8 cellular contexts compared by ENCODE assay signal in the genomic region with DNA sequence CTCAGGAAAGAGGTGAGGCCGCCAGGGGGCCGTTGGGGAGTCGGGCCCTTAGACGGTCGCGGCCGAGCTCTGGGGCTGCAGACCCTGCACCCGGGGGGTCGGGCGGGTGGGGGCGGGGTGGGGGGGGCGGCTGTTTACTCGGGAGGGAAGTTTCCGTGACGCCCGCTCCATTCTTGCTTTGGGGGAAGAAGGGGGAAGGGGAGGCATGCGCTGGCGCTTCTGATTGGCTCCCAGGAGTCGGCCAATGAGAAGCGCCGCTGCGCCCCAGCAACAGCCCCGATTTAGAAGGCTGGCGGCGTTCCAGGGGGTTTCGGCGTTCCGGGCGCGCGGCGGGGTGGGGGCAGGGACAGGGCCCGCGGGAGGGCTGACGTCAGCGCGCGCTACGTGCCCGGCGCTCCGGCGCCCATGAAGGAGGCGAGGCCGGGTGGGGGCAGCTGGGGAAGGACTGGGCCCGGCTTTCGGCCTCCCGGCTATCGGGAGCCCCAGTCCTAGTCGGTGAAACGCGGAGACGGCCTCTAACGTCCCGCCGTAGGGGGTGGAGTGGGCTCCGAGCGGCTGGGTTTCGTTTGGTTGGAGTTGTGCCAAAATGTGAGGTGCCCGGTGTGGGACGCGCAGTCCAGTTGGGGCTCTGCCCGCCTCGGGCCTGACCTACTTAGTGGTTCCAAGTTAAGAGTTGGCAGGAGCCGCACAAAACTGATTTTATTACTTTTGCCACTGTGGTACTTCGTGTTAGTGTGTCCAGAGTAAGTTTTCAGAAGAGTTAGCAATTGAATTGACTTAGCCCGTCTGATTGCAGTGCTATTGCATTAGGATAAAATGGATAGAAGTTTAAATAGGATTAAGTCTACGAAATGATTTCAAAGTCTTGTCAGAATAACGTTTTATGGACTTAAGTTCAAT. TPM values are rescaled to one million over a fixed set of nuclear protein-coding genes. Genes with fewer than 3 reads are reported as not detected.
DNase-seq lines count a peak whose midpoint lies in the region; ATAC-seq and TF ChIP-seq lines count a peak whose summit lies in the region.

No MANE protein-coding gene starts in this region.

- peaks cover 50% of the 10 kb centered on the region for H4K20me1 ChIP-seq in SK-N-SH (ENCODE audit: insufficient read depth)

- WGBS in SK-N-SH (ENCODE audit: low lambda C conversion rate), result under 1% methylated on average over 52 of the region's 69 CpGs
- WGBS in thymus, result under 1% methylated on average over 69 of the region's 69 CpGs

- H3K4me1 ChIP-seq in SK-N-SH (ENCODE audit: control insufficient read depth in 1 of 2, insufficient read depth in 2 of 2, low read depth in 1 of 2, low read length in 1 of 2) (peaks cover 4 to 18% of the 10 kb centered on the region in 2 experiments; a peak in 2 of 4 replicates), thymus (ENCODE audit: control insufficient read depth, insufficient read depth, low read length) (peaks cover 12% of the 10 kb centered on the region)

- TF ChIP-seq EP300 in SK-N-SH (IDR thresholded peaks at IDR 0.05; ENCODE audit: borderline replicate concordance in 1 of 2, low read depth in 1 of 2, low read length in 1 of 2), result peak; percentile 89 to 95

- peaks cover 15% of the 10 kb centered on the region for H3F3A ChIP-seq in SK-N-SH (replicated peaks; ENCODE audit: insufficient read depth)

- peak overlapping the region; percentile 87 for H3K4me2 ChIP-seq in SK-N-SH

- peak overlapping the region; percentile 95 for H3K27ac Mint-ChIP-seq in activated naive CD8-positive, alpha-beta T cell
- H3K27ac Mint-ChIP-seq in glutamatergic neuron (ENCODE audit: unreplicated experiment), result peak overlapping the region; percentile 71
- peak overlapping the region; percentile 91 for H3K27ac Mint-ChIP-seq in osteocyte (ENCODE audit: unreplicated experiment)

- H3K4me1 Mint-ChIP-seq in activated naive CD8-positive, alpha-beta T cell (ENCODE audit: low read depth), result peaks cover 47% of the 10 kb centered on the region
- H3K4me1 Mint-ChIP-seq in glutamatergic neuron (ENCODE audit: low read depth, unreplicated experiment) (peaks cover 11% of the 10 kb centered on the region), osteocyte (ENCODE audit: unreplicated experiment) (peaks cover 42% of the 10 kb centered on the region)

- H3K36me3 ChIP-seq in SK-N-SH (replicated peaks in 1 of 2; ENCODE audit: control insufficient read depth in 1 of 2, insufficient read depth in 2 of 2, low read length in 1 of 2) (peaks cover 22 to 35% of the 10 kb centered on the region in 2 experiments), thymus (ENCODE audit: control insufficient read depth, insufficient read depth) (peaks cover 22% of the 10 kb centered on the region)

- H3K9me3 ChIP-seq in SK-N-SH, result no peaks in the 10 kb centered on the region
- no peaks in the 10 kb centered on the region for H3K9me3 ChIP-seq in thymus (ENCODE audit: control insufficient read depth)

- H2AFZ ChIP-seq in SK-N-SH (ENCODE audit: low read depth), result no peak overlapping the region

- H3K4me3 ChIP-seq in GM08714 (ENCODE audit: low read length), result peak overlapping the region; percentile 91
- H3K4me3 ChIP-seq in SK-N-SH (ENCODE audit: low read depth in 2 of 2, low read length in 1 of 2), result peak overlapping the region; percentile 93 to 95
- peak overlapping the region; percentile 100 for H3K4me3 ChIP-seq in thymus (ENCODE audit: low read length)

- peak; percentile 53 for ATAC-seq in HG02571 (IDR thresholded peaks at IDR 0.05; ENCODE audit: unreplicated experiment)

- peak; percentile 12; the same call in 1 of the 2 replicates for TF ChIP-seq RAD21 in SK-N-SH (IDR thresholded peaks at IDR 0.05; ENCODE audit: low read length)

- H3K4me3 Mint-ChIP-seq in activated naive CD8-positive, alpha-beta T cell, result peak overlapping the region; percentile 97
- peak overlapping the region; percentile 97 for H3K4me3 Mint-ChIP-seq in glutamatergic neuron (ENCODE audit: unreplicated experiment)
- peak overlapping the region; percentile 91 for H3K4me3 Mint-ChIP-seq in osteocyte (ENCODE audit: unreplicated experiment)

- peaks cover 50% of the 10 kb centered on the region for H3K79me2 ChIP-seq in SK-N-SH (ENCODE audit: insufficient read depth)

- H3K9me3 Mint-ChIP-seq in activated naive CD8-positive, alpha-beta T cell (ENCODE audit: low read depth), result no peaks in the 10 kb centered on the region
- peaks cover 11% of the 10 kb centered on the region for H3K9me3 Mint-ChIP-seq in glutamatergic neuron (ENCODE audit: unreplicated experiment)
- H3K9me3 Mint-ChIP-seq in osteocyte (ENCODE audit: unreplicated experiment), result no peaks in the 10 kb centered on the region

- no peaks in the 10 kb centered on the region for H3K9me2 ChIP-seq in SK-N-SH

- H3K27me3 ChIP-seq in SK-N-SH (ENCODE audit: insufficient read depth), result no peaks in the 10 kb centered on the region
- no peaks in the 10 kb centered on the region for H3K27me3 ChIP-seq in thymus (ENCODE audit: control insufficient read depth, insufficient read depth)

- peak; percentile 94 for DNase-seq in NCI-H1092 (lab: John Stamatoyannopoulos, UW)
- peak; percentile 94 for DNase-seq in SK-N-SH
- DNase-seq in glutamatergic neuron, result peak; percentile 96
- DNase-seq in osteocyte (ENCODE audit: extremely low spot score, unreplicated experiment), result peak; percentile 99

- peak overlapping the region; percentile 94 to 97 for H3K27ac ChIP-seq in SK-N-SH (ENCODE audit: low read depth in 2 of 2, low read length in 1 of 2)
- peak overlapping the region; percentile 96 for H3K27ac ChIP-seq in thymus (ENCODE audit: low read depth)

- H3K27me3 Mint-ChIP-seq in activated naive CD8-positive, alpha-beta T cell, result no peaks in the 10 kb centered on the region
- H3K27me3 Mint-ChIP-seq in glutamatergic neuron (ENCODE audit: unreplicated experiment) (peaks cover 14% of the 10 kb centered on the region), osteocyte (ENCODE audit: unreplicated experiment) (no peaks in the 10 kb centered on the region)

- peak overlapping the region; percentile 100 for H3K9ac ChIP-seq in SK-N-SH

- peaks cover 9% of the 10 kb centered on the region for H3K36me3 Mint-ChIP-seq in activated naive CD8-positive, alpha-beta T cell
- H3K36me3 Mint-ChIP-seq in glutamatergic neuron (ENCODE audit: unreplicated experiment) (no peaks in the 10 kb centered on the region), osteocyte (ENCODE audit: unreplicated experiment) (peaks cover 34% of the 10 kb centered on the region)

- CTCF ChIA-PET in SK-N-SH (lab: Yijun Ruan, JAX), result interaction anchor here (0.7 to 8.8 kb wide), 3 partner anchors 14 to 99 kb away, joined by 3 to 53 read pairs (median 5); no protein-coding TSS in a partner anchor

- TF ChIP-seq CTCF in SK-N-SH (IDR thresholded peaks at IDR 0.05), result no peak
- peak; percentile 20 for TF ChIP-seq CTCF in glutamatergic neuron (IDR thresholded peaks at IDR 0.05; ENCODE audit: partially characterized antibody, unreplicated experiment)
- TF ChIP-seq CTCF in osteocyte (IDR thresholded peaks at IDR 0.05), result no peak

- POLR2A ChIA-PET in SK-N-SH (lab: Yijun Ruan, JAX), result interaction anchor here (1.0 to 1.2 kb wide), 2 partner anchors 35 to 37 kb away, joined by 4 to 5 read pairs; no protein-coding TSS in a partner anchor

TF ChIP-seq in SK-N-SH, 30 proteins besides CTCF, POLR2A, EP300 and RAD21 (continues in another document):
- TF ChIP-seq RXRA (IDR thresholded peaks at IDR 0.05; ENCODE audit: borderline replicate concordance, low read depth) (0 out of 2 replicates have a peak, but pooled peaks have one; percentile 14), NFIC (IDR thresholded peaks at IDR 0.05; ENCODE audit: borderline replicate concordance) (peak; percentile 88), GATA2 (CRISPR knock-in tag; IDR thresholded peaks at IDR 0.05) (no peak), RCOR1 (IDR thresholded peaks at IDR 0.05; ENCODE audit: low read length) (no peak; the same call in 1 of the 2 replicates), SIN3A (IDR thresholded peaks at IDR 0.05; ENCODE audit: borderline replicate concordance, low read depth, low read length) (peak; percentile 49; the same call in 1 of the 2 replicates), FOXJ3 (CRISPR knock-in tag; IDR thresholded peaks at IDR 0.05) (no peak; the same call in 1 of the 2 replicates), NRF1 (IDR thresholded peaks at IDR 0.05; ENCODE audit: low read depth, low read length) (peak; percentile 30; the same call in 1 of the 2 replicates), SMC3 (IDR thresholded peaks at IDR 0.05; ENCODE audit: low read depth, low read length) (no peak; the same call in 1 of the 2 replicates), MXI1 (IDR thresholded peaks at IDR 0.05; ENCODE audit: low read depth, low read length) (peak; percentile 50; the same call in 1 of the 2 replicates), FOXM1 (IDR thresholded peaks at IDR 0.05; ENCODE audit: low read depth) (peak; percentile 15; the same call in 1 of the 2 replicates), EZH2phosphoT487 (IDR thresholded peaks at IDR 0.05; ENCODE audit: borderline replicate concordance, low read depth) (no peak), MAX (IDR thresholded peaks at IDR 0.05; ENCODE audit: low read depth) (peak; percentile 73; the same call in 1 of the 2 replicates), FOSL2 (IDR thresholded peaks at IDR 0.05; ENCODE audit: borderline replicate concordance, low read depth) (no peak; the same call in 1 of the 2 replicates), GABPA (IDR thresholded peaks at IDR 0.05; ENCODE audit: low read depth) (0 out of 2 replicates have a peak, but pooled peaks have one; percentile 6), MEF2A (IDR thresholded peaks at IDR 0.05; ENCODE audit: borderline replicate concordance, low read depth) (peak; percentile 95)

RNA-seq across cellular contexts. Expression of gene PNRC1, which starts 1.1 kb away (rescaled TPM):
- polyA plus RNA-seq in SK-N-SH (2012; rRNA removed) (6.7 and 7.8 TPM in 2 replicates), thymus (230 TPM)
- 9.5 and 14.6 TPM in 2 replicates for polyA plus RNA-seq in SK-N-SH (2012; cell fraction: cytosol; rRNA removed)
- polyA plus RNA-seq in SK-N-SH (2012; cell fraction: nucleus; rRNA removed), result 9.7 and 13.5 TPM in 2 replicates
- total RNA-seq in glutamatergic neuron (ENCODE audit: unreplicated experiment) (91.4 TPM), osteocyte (157 and 160 TPM in 2 replicates)

RNA-seq across cellular contexts. Expression of gene SRSF12, which starts 36.2 kb away (rescaled TPM):
- polyA plus RNA-seq in SK-N-SH (2012; rRNA removed), result 1.1 TPM in 2 replicates
- 1.4 and 1.7 TPM in 2 replicates for polyA plus RNA-seq in SK-N-SH (2012; cell fraction: cytosol; rRNA removed)
- 0.56 and 1.1 TPM in 2 replicates for polyA plus RNA-seq in SK-N-SH (2012; cell fraction: nucleus; rRNA removed)
- 12.1 TPM for total RNA-seq in glutamatergic neuron (ENCODE audit: unreplicated experiment)
- 3.7 TPM in 2 replicates for total RNA-seq in osteocyte
- polyA plus RNA-seq in thymus, result 1.2 TPM

Comparison
In these comparisons a context has a peak if more than half of its experiments do, and no peak if none do; other contexts are left out.
1. Peak in every context shown above with its lines: DNase-seq, ATAC-seq, H3K4me3 ChIP-seq and H3K27ac ChIP-seq.